Comparison of ENCODE assay signal across 16 cellular contexts in the genomic region with DNA sequence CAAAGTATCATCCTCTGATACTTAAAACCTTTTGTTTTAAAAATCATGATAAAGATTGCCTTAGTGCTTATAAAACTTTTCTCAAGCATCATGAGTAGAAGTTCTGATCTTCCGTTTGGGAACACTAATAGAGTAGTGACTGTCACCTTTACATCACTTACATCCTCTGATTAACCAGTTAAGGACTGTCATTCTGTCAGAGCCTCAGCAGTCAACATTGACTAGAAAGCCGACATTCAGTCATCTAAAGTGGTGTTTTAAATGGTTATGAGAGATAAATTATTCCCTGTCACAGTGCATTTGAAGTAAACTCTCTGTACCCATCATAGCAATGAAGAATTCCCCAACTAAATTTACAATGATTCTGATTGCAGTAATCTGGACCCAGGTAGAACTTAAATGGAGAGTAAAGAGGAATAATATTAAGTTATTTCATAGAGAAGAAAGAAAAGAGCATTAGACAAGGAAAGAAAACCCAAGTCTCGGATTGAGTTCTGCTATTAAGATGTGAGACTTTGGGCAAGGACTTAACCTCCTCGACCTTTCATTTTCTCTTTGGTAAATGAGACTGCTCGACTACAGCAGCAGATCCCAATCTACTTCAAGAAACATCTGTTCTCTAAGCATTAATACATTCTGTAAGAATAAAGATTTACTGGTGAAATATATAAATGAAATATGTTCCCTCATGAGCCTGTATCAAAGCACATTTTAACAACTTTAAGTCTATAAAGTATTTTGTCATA.
"Had no signal": no experiment of that assay in that cellular context is flagged by ENCODE, and none has a peak within 500 bp of the region (broad histone marks: within the 10 kb centered on the region; RNA-seq: fewer than 3 reads in every experiment).

No MANE protein-coding gene starts in this region.

- ATAC-seq: foreskin keratinocyte; lower lobe of right lung; naive thymus-derived CD8-positive, alpha-beta T cell; stimulated activated naive B cell treated with anti-CD40 and anti-IgM and Interleukin-4, amounts not matched to agents 10 μg/mL and 1 μg/mL and 100 μg/mL, for 72 hours; upper lobe of right lung had no signal

- H3K9me3 ChIP-seq: lower lobe of right lung, sigmoid colon, upper lobe of right lung had no signal

- H3K4me1 Mint-ChIP-seq: activated naive CD8-positive, alpha-beta T cell treated with anti-CD3 and anti-CD28 coated beads, Interleukin-2, amount 10 ng/mL, durations not matched to agents 7 days and 5 days; naive thymus-derived CD8-positive, alpha-beta T cell; stimulated activated naive B cell treated with anti-CD40 and anti-IgM and Interleukin-4, amounts not matched to agents 10 μg/mL and 1 μg/mL and 100 μg/mL, for 72 hours had no signal

- H3K27ac Mint-ChIP-seq: activated CD4-positive, alpha-beta memory T cell treated with anti-CD3 and anti-CD28 coated beads for 36 hours; activated naive CD8-positive, alpha-beta T cell treated with anti-CD3 and anti-CD28 coated beads, Interleukin-2, amount 10 ng/mL, durations not matched to agents 7 days and 5 days; naive thymus-derived CD8-positive, alpha-beta T cell; stimulated activated naive B cell treated with anti-CD40 and anti-IgM and Interleukin-4, amounts not matched to agents 10 μg/mL and 1 μg/mL and 100 μg/mL, for 72 hours had no signal

- H3K27me3 Mint-ChIP-seq: activated CD4-positive, alpha-beta memory T cell treated with anti-CD3 and anti-CD28 coated beads for 36 hours; activated naive CD8-positive, alpha-beta T cell treated with anti-CD3 and anti-CD28 coated beads, Interleukin-2, amount 10 ng/mL, durations not matched to agents 7 days and 5 days; naive thymus-derived CD8-positive, alpha-beta T cell; stimulated activated naive B cell treated with anti-CD40 and anti-IgM and Interleukin-4, amounts not matched to agents 10 μg/mL and 1 μg/mL and 100 μg/mL, for 72 hours had no signal

- H3K27ac ChIP-seq: dorsolateral prefrontal cortex, foreskin keratinocyte, lower lobe of right lung, sigmoid colon, upper lobe of right lung, VCaP had no signal

- H3K36me3 ChIP-seq: lower lobe of right lung, sigmoid colon, upper lobe of right lung had no signal

- DNase-seq: activated CD4-positive, alpha-beta memory T cell treated with anti-CD3 and anti-CD28 coated beads for 36 hours; activated naive CD4-positive, alpha-beta T cell; activated naive CD8-positive, alpha-beta T cell treated with anti-CD3 and anti-CD28 coated beads, Interleukin-2, amount 10 ng/mL, durations not matched to agents 7 days and 5 days; amygdala; dorsolateral prefrontal cortex; foreskin keratinocyte; glutamatergic neuron; hypothalamus; islet precursor cell; lower lobe of right lung; naive thymus-derived CD8-positive, alpha-beta T cell; nucleus accumbens; sigmoid colon; stimulated activated naive B cell treated with anti-CD40 and anti-IgM and Interleukin-4, amounts not matched to agents 10 μg/mL and 1 μg/mL and 100 μg/mL, for 72 hours; upper lobe of right lung had no signal

- H3K4me3 ChIP-seq: dorsolateral prefrontal cortex, lower lobe of right lung, sigmoid colon, upper lobe of right lung had no signal

- H3K27me3 ChIP-seq: dorsolateral prefrontal cortex, foreskin keratinocyte, sigmoid colon, upper lobe of right lung had no signal

- H3K36me3 Mint-ChIP-seq: activated CD4-positive, alpha-beta memory T cell treated with anti-CD3 and anti-CD28 coated beads for 36 hours; activated naive CD8-positive, alpha-beta T cell treated with anti-CD3 and anti-CD28 coated beads, Interleukin-2, amount 10 ng/mL, durations not matched to agents 7 days and 5 days; naive thymus-derived CD8-positive, alpha-beta T cell; stimulated activated naive B cell treated with anti-CD40 and anti-IgM and Interleukin-4, amounts not matched to agents 10 μg/mL and 1 μg/mL and 100 μg/mL, for 72 hours had no signal

- H3K4me3 Mint-ChIP-seq: activated CD4-positive, alpha-beta memory T cell treated with anti-CD3 and anti-CD28 coated beads for 36 hours; activated naive CD8-positive, alpha-beta T cell treated with anti-CD3 and anti-CD28 coated beads, Interleukin-2, amount 10 ng/mL, durations not matched to agents 7 days and 5 days; naive thymus-derived CD8-positive, alpha-beta T cell; stimulated activated naive B cell treated with anti-CD40 and anti-IgM and Interleukin-4, amounts not matched to agents 10 μg/mL and 1 μg/mL and 100 μg/mL, for 72 hours had no signal

- H3K4me1 ChIP-seq: foreskin keratinocyte, lower lobe of right lung, sigmoid colon, upper lobe of right lung had no signal
